In genomic region chr11:76279651-76280050, GRCh38 we compare ENCODE assay signal across 1 cellular context.
TF ChIP-seq lines count a peak whose summit lies in the region.

No MANE protein-coding gene starts in this region.

TF ChIP-seq in H1, 55 proteins besides CTCF, POLR2A, EP300 and RAD21 (continued from another document):
- TF ChIP-seq CHD7 (IDR thresholded peaks at IDR 0.05; ENCODE audit: insufficient replicate concordance, low read length) (no peak), HDAC6 (IDR thresholded peaks at IDR 0.05; ENCODE audit: low read depth, low read length) (no peak), NANOG (IDR thresholded peaks at IDR 0.05; ENCODE audit: insufficient read depth, low read depth, low read length, poor library complexity, severe bottlenecking) (peak; percentile 27), TEAD4 (IDR thresholded peaks at IDR 0.05; ENCODE audit: low read depth, low read length) (peak; percentile 65), MAFK (IDR thresholded peaks at IDR 0.05; ENCODE audit: low read depth, low read length) (peak; percentile 34; the same call in 1 of the 2 replicates), SAP30 (IDR thresholded peaks at IDR 0.05; ENCODE audit: insufficient read depth, insufficient replicate concordance, low read length) (no peak), TCF12 (IDR thresholded peaks at IDR 0.05; ENCODE audit: low read depth, low read length) (0 out of 2 replicates have a peak, but pooled peaks have one; percentile 62), RXRA (IDR thresholded peaks at IDR 0.05; ENCODE audit: insufficient read depth, low read depth, low read length) (peak; percentile 75; the same call in 1 of the 2 replicates)
TF ChIP-seq in H1: peak in this region for 5.
